1 cellular context compared by ENCODE assay signal in the genomic region with DNA sequence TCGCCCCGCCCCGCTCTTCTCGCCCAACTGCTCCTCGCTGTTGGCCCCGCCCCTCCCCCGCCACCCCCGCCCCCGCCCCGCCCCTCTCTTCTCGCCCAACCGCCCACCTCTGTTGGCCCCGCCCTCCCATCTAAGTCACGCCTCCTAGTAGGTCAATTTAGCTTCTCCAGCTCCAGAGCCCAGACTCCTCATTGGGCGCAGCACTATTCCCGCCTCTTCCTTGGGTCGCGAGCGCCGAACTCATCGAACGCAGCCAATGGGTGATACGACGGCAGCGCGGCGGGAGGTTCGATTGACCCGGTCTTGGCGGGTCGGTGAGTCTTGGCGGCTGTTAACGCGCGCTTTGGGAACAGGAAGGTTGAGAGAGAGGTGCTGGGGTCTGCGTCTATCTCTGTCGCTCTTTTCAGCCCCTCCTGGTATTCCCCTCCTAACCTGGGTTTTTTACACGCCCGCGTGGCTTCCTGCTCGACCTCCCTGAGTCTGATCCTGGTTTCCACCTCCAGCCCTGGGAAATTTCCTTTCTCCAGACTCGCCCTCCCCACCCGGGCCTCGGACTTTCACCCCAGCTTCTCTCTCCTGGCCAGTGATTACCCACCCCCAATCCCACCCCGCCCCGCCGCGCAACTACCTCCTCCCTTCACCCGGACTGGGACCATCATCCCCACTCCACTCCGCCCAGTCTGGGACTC.
TF ChIP-seq lines count a peak whose summit lies in the region.

A gene (plus strand): TSS at position 331 of the 689 bp plus-strand sequence. CDS start 643 bp downstream, outside the sequence.

TF ChIP-seq in HepG2, 621 proteins besides CTCF, POLR2A, EP300 and RAD21 (continued from another document and continues in another):
- TF ChIP-seq, protein P1, sequence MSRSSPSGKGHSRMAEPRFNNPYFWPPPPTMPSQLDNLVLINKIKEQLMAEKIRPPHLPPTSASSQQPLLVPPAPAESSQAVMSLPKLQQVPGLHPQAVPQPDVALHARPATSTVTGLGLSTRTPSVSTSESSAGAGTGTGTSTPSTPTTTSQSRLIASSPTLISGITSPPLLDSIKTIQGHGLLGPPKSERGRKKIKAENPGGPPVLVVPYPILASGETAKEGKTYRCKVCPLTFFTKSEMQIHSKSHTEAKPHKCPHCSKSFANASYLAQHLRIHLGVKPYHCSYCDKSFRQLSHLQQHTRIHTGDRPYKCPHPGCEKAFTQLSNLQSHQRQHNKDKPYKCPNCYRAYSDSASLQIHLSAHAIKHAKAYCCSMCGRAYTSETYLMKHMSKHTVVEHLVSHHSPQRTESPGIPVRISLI (CRISPR knock-in tag; IDR thresholded peaks at IDR 0.05; ENCODE audit: borderline replicate concordance), result no peak
- TF ChIP-seq, protein P2, sequence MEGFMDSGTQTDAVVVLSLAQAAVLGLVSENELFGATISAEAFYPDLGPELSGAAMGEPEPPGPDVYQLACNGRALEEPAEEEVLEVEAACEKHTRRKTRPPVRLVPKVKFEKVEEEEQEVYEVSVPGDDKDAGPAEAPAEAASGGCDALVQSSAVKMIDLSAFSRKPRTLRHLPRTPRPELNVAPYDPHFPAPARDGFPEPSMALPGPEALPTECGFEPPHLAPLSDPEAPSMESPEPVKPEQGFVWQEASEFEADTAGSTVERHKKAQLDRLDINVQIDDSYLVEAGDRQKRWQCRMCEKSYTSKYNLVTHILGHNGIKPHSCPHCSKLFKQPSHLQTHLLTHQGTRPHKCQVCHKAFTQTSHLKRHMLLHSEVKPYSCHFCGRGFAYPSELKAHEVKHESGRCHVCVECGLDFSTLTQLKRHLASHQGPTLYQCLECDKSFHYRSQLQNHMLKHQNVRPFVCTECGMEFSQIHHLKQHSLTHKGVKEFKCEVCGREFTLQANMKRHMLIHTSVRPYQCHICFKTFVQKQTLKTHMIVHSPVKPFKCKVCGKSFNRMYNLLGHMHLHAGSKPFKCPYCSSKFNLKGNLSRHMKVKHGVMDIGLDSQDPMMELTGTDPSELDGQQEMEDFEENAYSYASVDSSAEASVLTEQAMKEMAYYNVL (CRISPR knock-in tag; IDR thresholded peaks at IDR 0.05; ENCODE audit: borderline replicate concordance), result peak; percentile 49; the same call in 1 of the 2 replicates
- TF ChIP-seq, protein P3, sequence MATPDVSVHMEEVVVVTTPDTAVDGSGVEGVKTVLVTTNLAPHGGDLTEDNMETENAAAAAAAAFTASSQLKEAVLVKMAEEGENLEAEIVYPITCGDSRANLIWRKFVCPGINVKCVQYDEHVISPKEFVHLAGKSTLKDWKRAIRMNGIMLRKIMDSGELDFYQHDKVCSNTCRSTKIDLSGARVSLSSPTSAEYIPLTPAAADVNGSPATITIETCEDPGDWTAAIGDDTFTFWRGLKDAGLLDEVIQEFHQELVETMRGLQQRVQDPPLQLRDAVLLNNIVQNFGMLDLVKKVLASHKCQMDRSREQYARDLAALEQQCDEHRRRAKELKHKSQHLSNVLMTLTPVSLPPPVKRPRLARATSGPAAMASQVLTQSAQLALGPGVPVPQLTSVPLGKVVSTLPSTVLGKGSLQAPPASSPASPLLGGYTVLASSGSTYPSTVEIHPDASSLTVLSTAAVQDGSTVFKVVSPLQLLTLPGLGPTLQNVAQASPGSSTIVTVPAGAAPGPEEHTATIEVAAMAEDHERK (CRISPR knock-in tag; IDR thresholded peaks at IDR 0.05; ENCODE audit: low read depth), result no peak
- TF ChIP-seq, protein P4, sequence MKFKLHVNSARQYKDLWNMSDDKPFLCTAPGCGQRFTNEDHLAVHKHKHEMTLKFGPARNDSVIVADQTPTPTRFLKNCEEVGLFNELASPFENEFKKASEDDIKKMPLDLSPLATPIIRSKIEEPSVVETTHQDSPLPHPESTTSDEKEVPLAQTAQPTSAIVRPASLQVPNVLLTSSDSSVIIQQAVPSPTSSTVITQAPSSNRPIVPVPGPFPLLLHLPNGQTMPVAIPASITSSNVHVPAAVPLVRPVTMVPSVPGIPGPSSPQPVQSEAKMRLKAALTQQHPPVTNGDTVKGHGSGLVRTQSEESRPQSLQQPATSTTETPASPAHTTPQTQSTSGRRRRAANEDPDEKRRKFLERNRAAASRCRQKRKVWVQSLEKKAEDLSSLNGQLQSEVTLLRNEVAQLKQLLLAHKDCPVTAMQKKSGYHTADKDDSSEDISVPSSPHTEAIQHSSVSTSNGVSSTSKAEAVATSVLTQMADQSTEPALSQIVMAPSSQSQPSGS (CRISPR knock-in tag; IDR thresholded peaks at IDR 0.05), result peak; percentile 52; the same call in 1 of the 2 replicates
- TF ChIP-seq ZNF850 (CRISPR knock-in tag; conservative IDR thresholded peaks at IDR 0.05) (no peak), GATAD2A (CRISPR knock-in tag; IDR thresholded peaks at IDR 0.05) (0 out of 2 replicates have a peak, but pooled peaks have one; percentile 9), SMAD1 (CRISPR knock-in tag; IDR thresholded peaks at IDR 0.05; ENCODE audit: borderline replicate concordance, low read depth) (no peak), POLR2AphosphoS2 (IDR thresholded peaks at IDR 0.05; ENCODE audit: low read depth, low read length) (peak; percentile 85; the same call in 1 of the 2 replicates), JUN (CRISPR knock-in tag; IDR thresholded peaks at IDR 0.05) (no peak; the same call in 1 of the 2 replicates), HDAC2 (CRISPR knock-in tag; IDR thresholded peaks at IDR 0.05) (peak; percentile 78), SRSF1 (optimal IDR thresholded peaks at IDR 0.05; ENCODE audit: low read depth, low read length) (peak; percentile 71), TSC22D2 (CRISPR knock-in tag; IDR thresholded peaks at IDR 0.05; ENCODE audit: borderline replicate concordance) (no peak), MXD4 (CRISPR knock-in tag; IDR thresholded peaks at IDR 0.05) (peak; percentile 88), RBM39 (IDR thresholded peaks at IDR 0.05; ENCODE audit: low read depth, low read length, poor library complexity, severe bottlenecking) (peak; percentile 42), TCF7L2 (IDR thresholded peaks at IDR 0.05; ENCODE audit: low read depth, low read length) (no peak), ETV5 (CRISPR knock-in tag; IDR thresholded peaks at IDR 0.05; ENCODE audit: borderline replicate concordance) (peak; percentile 62), POGZ (CRISPR knock-in tag; IDR thresholded peaks at IDR 0.05) (peak; percentile 52), SNAI1 (CRISPR knock-in tag; IDR thresholded peaks at IDR 0.05; ENCODE audit: borderline replicate concordance) (peak; percentile 82), HHEX (CRISPR knock-in tag; IDR thresholded peaks at IDR 0.05) (no peak), REL (CRISPR knock-in tag; conservative IDR thresholded peaks at IDR 0.05) (peak; percentile 96), HOXD1 (CRISPR knock-in tag; IDR thresholded peaks at IDR 0.05) (0 out of 2 replicates have a peak, but pooled peaks have one; percentile 45), IRX3 (CRISPR knock-in tag; IDR thresholded peaks at IDR 0.05; ENCODE audit: borderline replicate concordance, low read depth) (peak; percentile 89; the same call in 1 of the 2 replicates), ZSCAN31 (CRISPR knock-in tag; IDR thresholded peaks at IDR 0.05; ENCODE audit: low read depth) (0 out of 2 replicates have a peak, but pooled peaks have one; percentile 37), IRF2 (CRISPR knock-in tag; IDR thresholded peaks at IDR 0.05) (peak; percentile 76; the same call in 1 of the 2 replicates), FOXO1 (CRISPR knock-in tag; IDR thresholded peaks at IDR 0.05) (peak; percentile 51), ZNF263 (CRISPR knock-in tag; IDR thresholded peaks at IDR 0.05) (peak; percentile 80; the same call in 1 of the 2 replicates), ZNF543 (CRISPR knock-in tag; IDR thresholded peaks at IDR 0.05) (no peak), ZNF124 (CRISPR knock-in tag; IDR thresholded peaks at IDR 0.05) (0 out of 2 replicates have a peak, but pooled peaks have one; percentile 53)
- TF ChIP-seq, protein P5, sequence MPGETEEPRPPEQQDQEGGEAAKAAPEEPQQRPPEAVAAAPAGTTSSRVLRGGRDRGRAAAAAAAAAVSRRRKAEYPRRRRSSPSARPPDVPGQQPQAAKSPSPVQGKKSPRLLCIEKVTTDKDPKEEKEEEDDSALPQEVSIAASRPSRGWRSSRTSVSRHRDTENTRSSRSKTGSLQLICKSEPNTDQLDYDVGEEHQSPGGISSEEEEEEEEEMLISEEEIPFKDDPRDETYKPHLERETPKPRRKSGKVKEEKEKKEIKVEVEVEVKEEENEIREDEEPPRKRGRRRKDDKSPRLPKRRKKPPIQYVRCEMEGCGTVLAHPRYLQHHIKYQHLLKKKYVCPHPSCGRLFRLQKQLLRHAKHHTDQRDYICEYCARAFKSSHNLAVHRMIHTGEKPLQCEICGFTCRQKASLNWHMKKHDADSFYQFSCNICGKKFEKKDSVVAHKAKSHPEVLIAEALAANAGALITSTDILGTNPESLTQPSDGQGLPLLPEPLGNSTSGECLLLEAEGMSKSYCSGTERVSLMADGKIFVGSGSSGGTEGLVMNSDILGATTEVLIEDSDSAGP (CRISPR knock-in tag; IDR thresholded peaks at IDR 0.05; ENCODE audit: borderline replicate concordance), result no peak
- TF ChIP-seq, protein P6, sequence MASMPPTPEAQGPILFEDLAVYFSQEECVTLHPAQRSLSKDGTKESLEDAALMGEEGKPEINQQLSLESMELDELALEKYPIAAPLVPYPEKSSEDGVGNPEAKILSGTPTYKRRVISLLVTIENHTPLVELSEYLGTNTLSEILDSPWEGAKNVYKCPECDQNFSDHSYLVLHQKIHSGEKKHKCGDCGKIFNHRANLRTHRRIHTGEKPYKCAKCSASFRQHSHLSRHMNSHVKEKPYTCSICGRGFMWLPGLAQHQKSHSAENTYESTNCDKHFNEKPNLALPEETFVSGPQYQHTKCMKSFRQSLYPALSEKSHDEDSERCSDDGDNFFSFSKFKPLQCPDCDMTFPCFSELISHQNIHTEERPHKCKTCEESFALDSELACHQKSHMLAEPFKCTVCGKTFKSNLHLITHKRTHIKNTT (CRISPR knock-in tag; IDR thresholded peaks at IDR 0.05), result no peak
- TF ChIP-seq, protein P7, sequence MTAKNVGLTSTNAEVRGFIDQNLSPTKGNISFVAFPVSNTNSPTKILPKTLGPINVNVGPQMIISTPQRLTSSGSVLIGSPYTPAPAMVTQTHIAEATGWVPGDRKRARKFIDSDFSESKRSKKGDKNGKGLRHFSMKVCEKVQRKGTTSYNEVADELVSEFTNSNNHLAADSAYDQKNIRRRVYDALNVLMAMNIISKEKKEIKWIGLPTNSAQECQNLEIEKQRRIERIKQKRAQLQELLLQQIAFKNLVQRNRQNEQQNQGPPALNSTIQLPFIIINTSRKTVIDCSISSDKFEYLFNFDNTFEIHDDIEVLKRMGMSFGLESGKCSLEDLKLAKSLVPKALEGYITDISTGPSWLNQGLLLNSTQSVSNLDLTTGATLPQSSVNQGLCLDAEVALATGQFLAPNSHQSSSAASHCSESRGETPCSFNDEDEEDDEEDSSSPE (CRISPR knock-in tag; IDR thresholded peaks at IDR 0.05), result peak; percentile 100
- TF ChIP-seq, protein P8, sequence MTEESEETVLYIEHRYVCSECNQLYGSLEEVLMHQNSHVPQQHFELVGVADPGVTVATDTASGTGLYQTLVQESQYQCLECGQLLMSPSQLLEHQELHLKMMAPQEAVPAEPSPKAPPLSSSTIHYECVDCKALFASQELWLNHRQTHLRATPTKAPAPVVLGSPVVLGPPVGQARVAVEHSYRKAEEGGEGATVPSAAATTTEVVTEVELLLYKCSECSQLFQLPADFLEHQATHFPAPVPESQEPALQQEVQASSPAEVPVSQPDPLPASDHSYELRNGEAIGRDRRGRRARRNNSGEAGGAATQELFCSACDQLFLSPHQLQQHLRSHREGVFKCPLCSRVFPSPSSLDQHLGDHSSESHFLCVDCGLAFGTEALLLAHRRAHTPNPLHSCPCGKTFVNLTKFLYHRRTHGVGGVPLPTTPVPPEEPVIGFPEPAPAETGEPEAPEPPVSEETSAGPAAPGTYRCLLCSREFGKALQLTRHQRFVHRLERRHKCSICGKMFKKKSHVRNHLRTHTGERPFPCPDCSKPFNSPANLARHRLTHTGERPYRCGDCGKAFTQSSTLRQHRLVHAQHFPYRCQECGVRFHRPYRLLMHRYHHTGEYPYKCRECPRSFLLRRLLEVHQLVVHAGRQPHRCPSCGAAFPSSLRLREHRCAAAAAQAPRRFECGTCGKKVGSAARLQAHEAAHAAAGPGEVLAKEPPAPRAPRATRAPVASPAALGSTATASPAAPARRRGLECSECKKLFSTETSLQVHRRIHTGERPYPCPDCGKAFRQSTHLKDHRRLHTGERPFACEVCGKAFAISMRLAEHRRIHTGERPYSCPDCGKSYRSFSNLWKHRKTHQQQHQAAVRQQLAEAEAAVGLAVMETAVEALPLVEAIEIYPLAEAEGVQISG (CRISPR knock-in tag; IDR thresholded peaks at IDR 0.05), result peak; percentile 76
- TF ChIP-seq, protein P9, sequence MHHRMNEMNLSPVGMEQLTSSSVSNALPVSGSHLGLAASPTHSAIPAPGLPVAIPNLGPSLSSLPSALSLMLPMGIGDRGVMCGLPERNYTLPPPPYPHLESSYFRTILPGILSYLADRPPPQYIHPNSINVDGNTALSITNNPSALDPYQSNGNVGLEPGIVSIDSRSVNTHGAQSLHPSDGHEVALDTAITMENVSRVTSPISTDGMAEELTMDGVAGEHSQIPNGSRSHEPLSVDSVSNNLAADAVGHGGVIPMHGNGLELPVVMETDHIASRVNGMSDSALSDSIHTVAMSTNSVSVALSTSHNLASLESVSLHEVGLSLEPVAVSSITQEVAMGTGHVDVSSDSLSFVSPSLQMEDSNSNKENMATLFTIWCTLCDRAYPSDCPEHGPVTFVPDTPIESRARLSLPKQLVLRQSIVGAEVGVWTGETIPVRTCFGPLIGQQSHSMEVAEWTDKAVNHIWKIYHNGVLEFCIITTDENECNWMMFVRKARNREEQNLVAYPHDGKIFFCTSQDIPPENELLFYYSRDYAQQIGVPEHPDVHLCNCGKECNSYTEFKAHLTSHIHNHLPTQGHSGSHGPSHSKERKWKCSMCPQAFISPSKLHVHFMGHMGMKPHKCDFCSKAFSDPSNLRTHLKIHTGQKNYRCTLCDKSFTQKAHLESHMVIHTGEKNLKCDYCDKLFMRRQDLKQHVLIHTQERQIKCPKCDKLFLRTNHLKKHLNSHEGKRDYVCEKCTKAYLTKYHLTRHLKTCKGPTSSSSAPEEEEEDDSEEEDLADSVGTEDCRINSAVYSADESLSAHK (CRISPR knock-in tag; IDR thresholded peaks at IDR 0.05; ENCODE audit: borderline replicate concordance), result no peak
- TF ChIP-seq, protein P10, sequence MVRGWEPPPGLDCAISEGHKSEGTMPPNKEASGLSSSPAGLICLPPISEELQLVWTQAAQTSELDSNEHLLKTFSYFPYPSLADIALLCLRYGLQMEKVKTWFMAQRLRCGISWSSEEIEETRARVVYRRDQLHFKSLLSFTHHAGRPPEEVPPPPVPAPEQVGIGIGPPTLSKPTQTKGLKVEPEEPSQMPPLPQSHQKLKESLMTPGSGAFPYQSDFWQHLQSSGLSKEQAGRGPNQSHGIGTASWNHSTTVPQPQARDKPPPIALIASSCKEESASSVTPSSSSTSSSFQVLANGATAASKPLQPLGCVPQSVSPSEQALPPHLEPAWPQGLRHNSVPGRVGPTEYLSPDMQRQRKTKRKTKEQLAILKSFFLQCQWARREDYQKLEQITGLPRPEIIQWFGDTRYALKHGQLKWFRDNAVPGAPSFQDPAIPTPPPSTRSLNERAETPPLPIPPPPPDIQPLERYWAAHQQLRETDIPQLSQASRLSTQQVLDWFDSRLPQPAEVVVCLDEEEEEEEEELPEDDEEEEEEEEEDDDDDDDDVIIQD (CRISPR knock-in tag; IDR thresholded peaks at IDR 0.05; ENCODE audit: low read depth), result peak; percentile 23; the same call in 1 of the 2 replicates
- TF ChIP-seq, protein P11, sequence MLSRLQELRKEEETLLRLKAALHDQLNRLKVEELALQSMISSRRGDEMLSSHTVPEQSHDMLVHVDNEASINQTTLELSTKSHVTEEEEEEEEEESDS (CRISPR knock-in tag; IDR thresholded peaks at IDR 0.05; ENCODE audit: borderline replicate concordance), result peak; percentile 94
- TF ChIP-seq, protein P12, sequence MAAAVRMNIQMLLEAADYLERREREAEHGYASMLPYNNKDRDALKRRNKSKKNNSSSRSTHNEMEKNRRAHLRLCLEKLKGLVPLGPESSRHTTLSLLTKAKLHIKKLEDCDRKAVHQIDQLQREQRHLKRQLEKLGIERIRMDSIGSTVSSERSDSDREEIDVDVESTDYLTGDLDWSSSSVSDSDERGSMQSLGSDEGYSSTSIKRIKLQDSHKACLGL (CRISPR knock-in tag; IDR thresholded peaks at IDR 0.05), result 0 out of 2 replicates have a peak, but pooled peaks have one; percentile 70
